In the genomic region with DNA sequence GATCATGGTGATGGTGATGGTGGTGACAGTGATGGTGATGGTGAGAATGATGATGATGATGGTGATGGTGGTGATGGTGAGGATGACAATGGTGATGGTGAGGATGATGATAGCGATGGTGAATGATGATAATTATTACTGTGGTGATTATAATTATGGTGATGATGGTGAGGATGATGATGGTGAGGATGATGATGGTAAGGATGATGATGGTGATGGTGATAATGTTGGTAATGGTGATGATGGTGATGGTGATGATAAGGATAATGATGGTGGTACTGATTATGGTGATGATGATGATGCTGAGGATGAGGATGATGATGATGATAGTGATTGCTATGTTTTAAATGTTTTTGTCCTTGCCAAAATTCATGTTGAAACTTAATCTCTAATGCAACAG, we compare ENCODE assay signal across 1 cellular context.
TF ChIP-seq lines count a peak whose summit lies in the region.

No MANE protein-coding gene starts in this region.

TF ChIP-seq in HEK293, 187 proteins besides CTCF, POLR2A, EP300 and RAD21 (continued from another document):
- no peak for TF ChIP-seq ZFP69B (tag by site-specific recombination; IDR thresholded peaks at IDR 0.05)
